Comparison of ENCODE assay signal across 8 cellular contexts in the genomic region with DNA sequence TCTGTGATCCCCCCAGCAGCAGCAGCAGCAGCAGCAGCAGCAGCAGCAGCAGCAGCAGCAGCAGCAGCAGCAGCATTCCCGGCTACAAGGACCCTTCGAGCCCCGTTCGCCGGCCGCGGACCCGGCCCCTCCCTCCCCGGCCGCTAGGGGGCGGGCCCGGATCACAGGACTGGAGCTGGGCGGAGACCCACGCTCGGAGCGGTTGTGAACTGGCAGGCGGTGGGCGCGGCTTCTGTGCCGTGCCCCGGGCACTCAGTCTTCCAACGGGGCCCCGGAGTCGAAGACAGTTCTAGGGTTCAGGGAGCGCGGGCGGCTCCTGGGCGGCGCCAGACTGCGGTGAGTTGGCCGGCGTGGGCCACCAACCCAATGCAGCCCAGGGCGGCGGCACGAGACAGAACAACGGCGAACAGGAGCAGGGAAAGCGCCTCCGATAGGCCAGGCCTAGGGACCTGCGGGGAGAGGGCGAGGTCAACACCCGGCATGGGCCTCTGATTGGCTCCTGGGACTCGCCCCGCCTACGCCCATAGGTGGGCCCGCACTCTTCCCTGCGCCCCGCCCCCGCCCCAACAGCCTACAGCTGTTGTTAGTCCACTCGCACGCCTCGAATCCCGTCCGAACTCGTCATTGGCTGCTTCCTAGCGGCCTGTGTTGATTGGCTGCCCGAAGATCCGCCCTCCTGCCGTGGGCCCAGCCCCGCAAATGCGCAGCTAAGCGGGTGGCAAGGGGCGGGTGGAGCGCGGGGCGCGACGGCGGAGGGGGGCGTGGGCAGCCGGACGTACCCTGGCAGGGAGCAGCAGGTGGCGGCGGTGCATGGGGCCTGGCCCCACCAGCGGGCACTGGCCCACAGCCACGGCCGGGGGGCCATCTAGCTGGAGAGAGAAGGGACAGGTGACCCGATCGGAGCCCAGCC. TPM values are rescaled to one million over a fixed set of nuclear protein-coding genes. Genes with fewer than 3 reads are reported as not detected.
A peak's percentile ranks its signal among the peaks of the same experiment; 100 is the strongest.
DNase-seq lines count a peak whose midpoint lies in the region; ATAC-seq and TF ChIP-seq lines count a peak whose summit lies in the region.

No MANE protein-coding gene starts in this region.

- peaks cover 8% of the 10 kb centered on the region for H3K79me2 ChIP-seq in osteoblast (ENCODE audit: insufficient read depth, low read length)

- H3K4me3 ChIP-seq in HEK293 (ENCODE audit: low read depth, low read length) (peak overlapping the region; percentile 36), osteoblast (ENCODE audit: insufficient read depth, low read length) (peak overlapping the region; percentile 76), thoracic aorta (peak overlapping the region; percentile 98)

- CTCF ChIA-PET in HEK293 (lab: Yijun Ruan, JAX), result interaction anchor here (0.6 to 2.7 kb wide), 26 partner anchors 11 to 711 kb away, joined by 3 to 61 read pairs (median 4); a partner anchor contains a TSS

- H2AFZ ChIP-seq in osteoblast (ENCODE audit: low read length), result no peak overlapping the region

- no peak overlapping the region for H3K27ac Mint-ChIP-seq in activated naive CD4-positive, alpha-beta T cell treated with anti-CD3 and anti-CD28 coated beads, Interleukin-2, amount 50 U/mL, for 72 hours
- H3K27ac Mint-ChIP-seq in glutamatergic neuron (ENCODE audit: unreplicated experiment), result peak overlapping the region; percentile 96

- peaks cover 15% of the 10 kb centered on the region for H3K4me1 ChIP-seq in HEK293 (ENCODE audit: control insufficient read depth, insufficient read depth, low read length)
- H3K4me1 ChIP-seq in osteoblast (ENCODE audit: insufficient read depth, low read length), result peaks cover 23% of the 10 kb centered on the region
- peaks cover 12 to 26% of the 10 kb centered on the region in 2 donors for H3K4me1 ChIP-seq in thoracic aorta (ENCODE audit: control insufficient read depth in 1 of 2, low read depth in 2 of 2)

- no peaks in the 10 kb centered on the region for H3K9me3 Mint-ChIP-seq in activated naive CD4-positive, alpha-beta T cell treated with anti-CD3 and anti-CD28 coated beads, Interleukin-2, amount 50 U/mL, for 72 hours
- H3K9me3 Mint-ChIP-seq in glutamatergic neuron (ENCODE audit: unreplicated experiment), result peaks cover 18% of the 10 kb centered on the region

- ATAC-seq in activated naive CD4-positive, alpha-beta T cell treated with anti-CD3 and anti-CD28 coated beads, Interleukin-2, amount 50 U/mL, for 72 hours, result peak; percentile 72 to 75
- peak; percentile 46 for ATAC-seq in thoracic aorta (ENCODE audit: insufficient number of reproducible peaks, low FRiP score, low read depth)

- H3K4me1 Mint-ChIP-seq in glutamatergic neuron (ENCODE audit: low read depth, unreplicated experiment), result peaks cover 2% of the 10 kb centered on the region

- DNase-seq in GDM1 (lab: John Stamatoyannopoulos, UW) (peak; percentile 94), MV-4-11 (lab: John Stamatoyannopoulos, UW) (peak; percentile 98), SK-N-DZ (ENCODE audit: low spot score) (peak; percentile 97), glutamatergic neuron (peak; percentile 96), osteoblast (ENCODE audit: insufficient read length, low spot score, missing footprints) (peak; percentile 100), thoracic aorta (ENCODE audit: low spot score) (peak; percentile 91)
- peak; percentile 86 to 94 for DNase-seq in activated naive CD4-positive, alpha-beta T cell treated with anti-CD3 and anti-CD28 coated beads, Interleukin-2, amount 50 U/mL, for 72 hours (ENCODE audit: low spot score in 2 of 2)

- TF ChIP-seq CTCF in HEK293 (tag by site-specific recombination; IDR thresholded peaks at IDR 0.05), result peak; percentile 97
- TF ChIP-seq CTCF in glutamatergic neuron (IDR thresholded peaks at IDR 0.05; ENCODE audit: partially characterized antibody, unreplicated experiment), result peak; percentile 100
- peak; percentile 77 for TF ChIP-seq CTCF in osteoblast (IDR thresholded peaks at IDR 0.05; ENCODE audit: extremely low read depth, low read depth, low read length)
- TF ChIP-seq CTCF in thoracic aorta (IDR thresholded peaks at IDR 0.05), result peak; percentile 98

- peaks cover 25% of the 10 kb centered on the region for H3K27me3 Mint-ChIP-seq in glutamatergic neuron (ENCODE audit: unreplicated experiment)

- H3K27ac ChIP-seq in HEK293 (ENCODE audit: extremely low read depth, low read depth, low read length) (peak overlapping the region; percentile 70), osteoblast (ENCODE audit: low read depth, low read length) (peak overlapping the region; percentile 47), thoracic aorta (peak overlapping the region; percentile 83 to 98)

- H3K27me3 ChIP-seq in osteoblast (ENCODE audit: insufficient read depth, low read length), result no peaks in the 10 kb centered on the region
- no peaks in the 10 kb centered on the region for H3K27me3 ChIP-seq in thoracic aorta (replicated peaks; ENCODE audit: insufficient read depth)

- POLR2A ChIA-PET in HEK293 (lab: Yijun Ruan, JAX), result interaction anchor here (0.6 to 7.2 kb wide), 29 partner anchors 8 to 1606 kb away, joined by 3 to 133 read pairs (median 5); a partner anchor contains a TSS

- H4K20me1 ChIP-seq in osteoblast (ENCODE audit: insufficient read depth, low read length), result peaks cover 11% of the 10 kb centered on the region

- H3K4me2 ChIP-seq in osteoblast (ENCODE audit: insufficient read depth, low read length), result peak overlapping the region; percentile 87

- H3K36me3 ChIP-seq in HEK293 (ENCODE audit: control insufficient read depth in 2 of 2, insufficient read depth in 1 of 2, low read length in 2 of 2) (peaks cover 13 to 28% of the 10 kb centered on the region in 2 experiments), osteoblast (ENCODE audit: insufficient read depth, low read length) (peaks cover 34% of the 10 kb centered on the region), thoracic aorta (peaks cover 27% of the 10 kb centered on the region)

- H3K4me3 Mint-ChIP-seq in glutamatergic neuron (ENCODE audit: unreplicated experiment), result peak overlapping the region; percentile 90

- H3K36me3 Mint-ChIP-seq in activated naive CD4-positive, alpha-beta T cell treated with anti-CD3 and anti-CD28 coated beads, Interleukin-2, amount 50 U/mL, for 72 hours, result no peaks in the 10 kb centered on the region
- H3K36me3 Mint-ChIP-seq in glutamatergic neuron (ENCODE audit: unreplicated experiment), result no peaks in the 10 kb centered on the region

- no peaks in the 10 kb centered on the region for H3K9me3 ChIP-seq in HEK293 (ENCODE audit: control insufficient read depth, insufficient read depth, low read depth, low read length)
- no peaks in the 10 kb centered on the region for H3K9me3 ChIP-seq in osteoblast (ENCODE audit: low read depth, low read length)
- no peaks in the 10 kb centered on the region for H3K9me3 ChIP-seq in thoracic aorta

TF ChIP-seq in HEK293, 187 proteins besides CTCF, POLR2A, EP300 and RAD21 (continues in another document):
- TF ChIP-seq ZFP69B (tag by site-specific recombination; IDR thresholded peaks at IDR 0.05), result peak; percentile 99
- TF ChIP-seq, protein P1, sequence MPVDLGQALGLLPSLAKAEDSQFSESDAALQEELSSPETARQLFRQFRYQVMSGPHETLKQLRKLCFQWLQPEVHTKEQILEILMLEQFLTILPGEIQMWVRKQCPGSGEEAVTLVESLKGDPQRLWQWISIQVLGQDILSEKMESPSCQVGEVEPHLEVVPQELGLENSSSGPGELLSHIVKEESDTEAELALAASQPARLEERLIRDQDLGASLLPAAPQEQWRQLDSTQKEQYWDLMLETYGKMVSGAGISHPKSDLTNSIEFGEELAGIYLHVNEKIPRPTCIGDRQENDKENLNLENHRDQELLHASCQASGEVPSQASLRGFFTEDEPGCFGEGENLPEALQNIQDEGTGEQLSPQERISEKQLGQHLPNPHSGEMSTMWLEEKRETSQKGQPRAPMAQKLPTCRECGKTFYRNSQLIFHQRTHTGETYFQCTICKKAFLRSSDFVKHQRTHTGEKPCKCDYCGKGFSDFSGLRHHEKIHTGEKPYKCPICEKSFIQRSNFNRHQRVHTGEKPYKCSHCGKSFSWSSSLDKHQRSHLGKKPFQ (tag by site-specific recombination; IDR thresholded peaks at IDR 0.05), result no peak

RNA-seq across cellular contexts. Expression of a gene that starts 1.4 kb away (rescaled TPM):
- 4.9 and 6.2 TPM in 2 replicates for polyA plus RNA-seq in SK-N-DZ (2014; cell fraction: cytosol; rRNA removed)
- polyA plus RNA-seq in SK-N-DZ (2014; cell fraction: nucleus; rRNA removed), result 9.2 and 10.6 TPM in 2 replicates
- 1 to 10 TPM; 2.7 to 4.3 TPM for total RNA-seq in activated naive CD4-positive, alpha-beta T cell treated with anti-CD3 and anti-CD28 coated beads, Interleukin-2, amount 50 U/mL, for 72 hours
- total RNA-seq in glutamatergic neuron (ENCODE audit: unreplicated experiment) (2.0 TPM), osteoblast (11.6 and 11.8 TPM in 2 replicates), thoracic aorta (10 to 100 TPM; 15.0 to 29.9 TPM)

RNA-seq across cellular contexts. Expression of a gene that starts 11.8 kb away (rescaled TPM):
- polyA plus RNA-seq in SK-N-DZ (2014; cell fraction: cytosol; rRNA removed), result 7.0 and 7.9 TPM in 2 replicates
- polyA plus RNA-seq in SK-N-DZ (2014; cell fraction: nucleus; rRNA removed), result 53.8 and 64.2 TPM in 2 replicates
- total RNA-seq in activated naive CD4-positive, alpha-beta T cell treated with anti-CD3 and anti-CD28 coated beads, Interleukin-2, amount 50 U/mL, for 72 hours, result 10 to 100 TPM; 11.1 to 13.8 TPM
- total RNA-seq in glutamatergic neuron (ENCODE audit: unreplicated experiment) (107 TPM), osteoblast (26.8 and 30.4 TPM in 2 replicates), thoracic aorta (100 to 1,000 TPM; 212 to 227 TPM)

RNA-seq across cellular contexts. Expression of a gene that starts 22.2 kb away (rescaled TPM):
- polyA plus RNA-seq in SK-N-DZ (2014; cell fraction: cytosol; rRNA removed), result 23.8 and 30.7 TPM in 2 replicates
- polyA plus RNA-seq in SK-N-DZ (2014; cell fraction: nucleus; rRNA removed), result 24.3 and 51.2 TPM in 2 replicates
- 10 to 100 TPM; 20.4 to 20.5 TPM for total RNA-seq in activated naive CD4-positive, alpha-beta T cell treated with anti-CD3 and anti-CD28 coated beads, Interleukin-2, amount 50 U/mL, for 72 hours
- total RNA-seq in glutamatergic neuron (ENCODE audit: unreplicated experiment), result 123 TPM
- 48.5 and 49.2 TPM in 2 replicates for total RNA-seq in osteoblast
- total RNA-seq in thoracic aorta, result 10 to 100 TPM; 79.1 to 91.1 TPM

RNA-seq across cellular contexts. Expression of a gene that starts 37.2 kb away (rescaled TPM):
- polyA plus RNA-seq in SK-N-DZ (2014; cell fraction: cytosol; rRNA removed), result 0.08 and 0.30 TPM in 2 replicates
- 0.07 and 0.21 TPM in 2 replicates for polyA plus RNA-seq in SK-N-DZ (2014; cell fraction: nucleus; rRNA removed)
- under 1 TPM in 1 of 2 donors, not detected in 1; 0.48 TPM for total RNA-seq in activated naive CD4-positive, alpha-beta T cell treated with anti-CD3 and anti-CD28 coated beads, Interleukin-2, amount 50 U/mL, for 72 hours
- not detected for total RNA-seq in glutamatergic neuron (ENCODE audit: unreplicated experiment)
- total RNA-seq in osteoblast, result not detected in 2 replicates
- not detected for total RNA-seq in thoracic aorta

RNA-seq across cellular contexts. Expression of a gene that starts 39.8 kb away (rescaled TPM):
- 19.3 and 21.5 TPM in 2 replicates for polyA plus RNA-seq in SK-N-DZ (2014; cell fraction: cytosol; rRNA removed)
- 14.3 and 17.0 TPM in 2 replicates for polyA plus RNA-seq in SK-N-DZ (2014; cell fraction: nucleus; rRNA removed)
- total RNA-seq in activated naive CD4-positive, alpha-beta T cell treated with anti-CD3 and anti-CD28 coated beads, Interleukin-2, amount 50 U/mL, for 72 hours, result 10 to 100 TPM; 40.1 to 47.9 TPM
- total RNA-seq in glutamatergic neuron (ENCODE audit: unreplicated experiment), result 20.4 TPM
- total RNA-seq in osteoblast, result 8.0 and 9.0 TPM in 2 replicates
- 10 to 100 TPM in 1 of 2 donors, 1 to 10 TPM in 1; 9.9 to 15.0 TPM for total RNA-seq in thoracic aorta

Comparison
In these comparisons a context has a peak if more than half of its experiments do, and no peak if none do; other contexts are left out.
1. Peak in every context shown above with its lines: DNase-seq, ATAC-seq, H3K4me3 ChIP-seq and H3K27ac ChIP-seq.
2. H3K4me3 ChIP-seq: peak in every context shown above with its lines; median percentile 98 in thoracic aorta; 76 in osteoblast; 36 in HEK293.